Comparison of ENCODE assay signal across 10 cellular contexts in genomic region chr12:132205271-132206092, GRCh38.
DNase-seq lines count a peak whose midpoint lies in the region; ATAC-seq, FAIRE-seq and TF ChIP-seq lines count a peak whose summit lies in the region.
"Had no signal": no experiment of that assay in that cellular context is flagged by ENCODE, and none has a peak within 500 bp of the region (broad histone marks: within the 10 kb centered on the region; RNA-seq: fewer than 3 reads in every experiment).

No MANE protein-coding gene starts in this region.

- no TSS peak for BruUV-seq in Panc1 (replicated peaks; lab: Mats Ljungman, UMichigan)

- H3K4me1 ChIP-seq in Panc1 (ENCODE audit: control insufficient read depth, insufficient read depth, low read length) (no peaks in the 10 kb centered on the region), kidney (ENCODE audit: control insufficient read depth in 1 of 2, insufficient read depth in 1 of 2, low read depth in 1 of 2, low read length in 2 of 2) (peaks cover 0 to 15% of the 10 kb centered on the region in 2 donors), spleen (peaks cover 0 to 17% (median 10%) of the 10 kb centered on the region in 6 donors), body of pancreas (peaks cover 6% of the 10 kb centered on the region)

- no peak for TF ChIP-seq CTCF in Panc1 (IDR thresholded peaks at IDR 0.05)
- no peak for TF ChIP-seq CTCF in kidney (IDR thresholded peaks at IDR 0.05; ENCODE audit: borderline replicate concordance, extremely low read depth, insufficient read depth)
- TF ChIP-seq CTCF in spleen (IDR thresholded peaks at IDR 0.05 in 8 of 11, conservative IDR thresholded peaks at IDR 0.05 in 3 of 11), result no peak
- no peak for TF ChIP-seq CTCF in body of pancreas (IDR thresholded peaks at IDR 0.05)

- peak; percentile 51 for DNase-seq in GM03348 (ENCODE audit: low spot score)
- no peak for DNase-seq in Panc1 (ENCODE audit: low read depth, low spot score)
- peak; percentile 80 for DNase-seq in kidney
- peak; percentile 69 for DNase-seq in spleen
- no peak for DNase-seq in hippocampal formation (lab: John Stamatoyannopoulos, UW)
- DNase-seq in body of pancreas, result no peak
- DNase-seq: activated B cell treated with CpG ODN at 0.5 μM for 24 hours, Calu3, dermis blood vessel endothelial cell had no signal

- 7 to 9% (median 9%) methylated on average over 23 to 54 of the region's 54 CpGs for WGBS in spleen, 5 donors
- WGBS in body of pancreas, 2 donors, result 4 to 9% methylated on average over 14 to 54 of the region's 54 CpGs

- in situ Hi-C loops in Panc1 (cut with HindIII; ENCODE audit: low pct_unique_long_range_greater_than_20kb, low sequenced_read_pairs), result no loop called here

- TF ChIP-seq POLR2A in spleen (IDR thresholded peaks at IDR 0.05) (no peak), GM18505 (IDR thresholded peaks at IDR 0.05; ENCODE audit: borderline replicate concordance, extremely low read depth, insufficient read depth, insufficient read length) (no peak), body of pancreas (IDR thresholded peaks at IDR 0.05) (no peak)

- no peak overlapping the region for H3K27ac ChIP-seq in Panc1 (ENCODE audit: low read length)
- no peak overlapping the region for H3K27ac ChIP-seq in kidney (ENCODE audit: low read depth in 2 of 2, low read length in 2 of 2)
- no peak overlapping the region for H3K27ac ChIP-seq in spleen
- H3K27ac ChIP-seq in body of pancreas, result no peak overlapping the region

- H3K27me3 ChIP-seq in Panc1 (ENCODE audit: control insufficient read depth, insufficient read depth, low read length) (no peaks in the 10 kb centered on the region), spleen (replicated peaks in 1 of 7) (peaks cover 0 to 70% (median 36%) of the 10 kb centered on the region in 7 donors), body of pancreas (no peaks in the 10 kb centered on the region)

- CTCF ChIA-PET in Panc1 (lab: Charles Lee), result no interaction called here

- intact Hi-C loops in Panc1 (cut with micrococcal nuclease; ENCODE audit: unreplicated experiment), result no loop called here
- intact Hi-C loops in kidney (cut with DNase I), result no loop called here
- intact Hi-C loops in spleen (cut with DNase I; ENCODE audit: low total_unique reads), result no loop called here
- intact Hi-C loops in body of pancreas (cut with DNase I), result no loop called here

- H3K4me3 ChIP-seq in Panc1 (ENCODE audit: low read depth in 2 of 2, low read length in 2 of 2), result no peak overlapping the region
- H3K4me3 ChIP-seq in kidney (ENCODE audit: low read length in 2 of 2), result peak overlapping the region in 1 of 2 donors; percentile 43
- H3K4me3 ChIP-seq in spleen, result peak overlapping the region in 2 of 8 donors; percentile 13 to 48
- H3K4me3 ChIP-seq in body of pancreas, result no peak overlapping the region

- no peaks in the 10 kb centered on the region for H3K36me3 ChIP-seq in Panc1 (ENCODE audit: control insufficient read depth, insufficient read depth, low read length)
- H3K36me3 ChIP-seq in kidney (ENCODE audit: control insufficient read depth in 1 of 2, insufficient read depth in 2 of 2, low read length in 2 of 2), result no peaks in the 10 kb centered on the region
- H3K36me3 ChIP-seq in spleen, result no peaks in the 10 kb centered on the region
- H3K36me3 ChIP-seq in body of pancreas (replicated peaks in 1 of 2; ENCODE audit: insufficient read depth in 1 of 2, low read depth in 2 of 2), result no peaks in the 10 kb centered on the region

- POLR2A ChIA-PET in Panc1 (lab: Charles Lee), result no interaction called here

- no peak overlapping the region for H3K9ac ChIP-seq in kidney (ENCODE audit: low read length in 2 of 2)

- ATAC-seq in Panc1, result 0 out of 2 replicates have a peak, but pooled peaks have one; percentile 47
- no peak for ATAC-seq in GM18505 (IDR thresholded peaks at IDR 0.05; ENCODE audit: unreplicated experiment)
- no peak for ATAC-seq in body of pancreas

- FAIRE-seq in kidney (lab: Jason Lieb, UNC), result no peak

- H3K9me3 ChIP-seq in Panc1 (ENCODE audit: control insufficient read depth, insufficient read depth, low read depth, low read length) (no peaks in the 10 kb centered on the region), kidney (ENCODE audit: control insufficient read depth in 1 of 2, low read length in 2 of 2) (no peaks in the 10 kb centered on the region), spleen (peaks cover 0 to 4% (median 0%) of the 10 kb centered on the region in 8 donors), body of pancreas (peaks cover 0 to 10% (median 0%) of the 10 kb centered on the region in 3 donors)

Comparison
In these comparisons a context has a peak if more than half of its experiments do, and no peak if none do; other contexts are left out.
1. DNase-seq: peak in GM03348 (single experiment), kidney (single experiment) and spleen (single experiment); none in Panc1 (single experiment), hippocampal formation (0 of 2) and body of pancreas (0 of 4).